In the genomic region with DNA sequence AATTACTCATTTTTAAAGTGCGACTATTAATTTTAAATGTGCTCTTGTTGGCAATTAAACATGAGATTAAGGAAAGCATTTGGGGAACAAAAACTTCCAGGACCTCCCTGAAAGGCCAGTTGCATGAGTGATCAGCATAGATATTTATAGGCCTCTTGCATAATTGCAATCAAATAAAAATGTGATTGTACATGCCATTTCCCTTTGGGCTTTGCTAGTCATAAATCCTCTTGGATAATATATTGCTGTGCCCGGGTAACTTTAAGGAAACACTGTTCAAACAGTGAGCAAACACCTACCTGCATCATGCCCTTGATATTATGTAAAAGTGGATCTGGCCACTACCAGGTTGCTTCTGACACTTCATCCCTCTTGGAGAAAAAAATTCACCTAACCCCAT, we compare ENCODE assay signal across 26 cellular contexts.
"Had no signal": no experiment of that assay in that cellular context is flagged by ENCODE, and none has a peak within 500 bp of the region (broad histone marks: within the 10 kb centered on the region; RNA-seq: fewer than 3 reads in every experiment).

No MANE protein-coding gene starts in this region.

- H3K9me3 Mint-ChIP-seq: activated B cell treated with CpG ODN at 0.5 μM for 24 hours; activated CD8-positive, alpha-beta T cell treated with anti-CD3 and anti-CD28 coated beads for 36 hours; activated naive CD4-positive, alpha-beta T cell treated with anti-CD3 and anti-CD28 coated beads, Interleukin-2, amount 50 U/mL, for 24 hours; activated naive CD8-positive, alpha-beta T cell treated with anti-CD3 and anti-CD28 coated beads, Interleukin-2, amount 50 U/mL, for 24 hours; activated T-cell treated with anti-CD3 and anti-CD28 coated beads, Interleukin-2, amount 50 U/mL, for 4 hours; activated T-helper 17 cell treated with anti-CD3 and anti-CD28 coated beads, Interleukin-2, amount 50 U/mL, for 72 hours; central memory CD8-positive, alpha-beta T cell; dendritic cell treated with granulocyte-macrophage colony-stimulating factor and Interleukin-4, amounts not matched to agents 40 ng/mL and 50 ng/mL, for 4 days; naive B cell; neural progenitor cell had no signal

- H3K4me2 ChIP-seq: neural progenitor cell, smooth muscle cell had no signal

- H2AFZ ChIP-seq: parathyroid adenoma had no signal

- H3K36me3 ChIP-seq: heart right ventricle, left ventricle myocardium inferior, neural progenitor cell, right atrium auricular region, tibial nerve had no signal

- DNase-seq: activated B cell treated with CpG ODN at 0.5 μM for 24 hours; activated CD4-positive, alpha-beta T cell treated with anti-CD3 and anti-CD28 coated beads, Interleukin-2, amount 50 U/mL, for 1 hour; activated CD8-positive, alpha-beta T cell treated with anti-CD3 and anti-CD28 coated beads for 36 hours; activated naive CD8-positive, alpha-beta T cell treated with anti-CD3 and anti-CD28 coated beads, Interleukin-2, amount 50 U/mL, for 24 hours; activated T-cell treated with anti-CD3 and anti-CD28 coated beads, Interleukin-2, amount 50 U/mL, for 4 hours; amygdala; foreskin fibroblast; heart right ventricle; left ventricle myocardium inferior; naive B cell; occipital lobe; psoas muscle; stimulated activated CD4-positive, alpha-beta T cell treated with anti-CD3 and anti-CD28 coated beads, Interleukin-15, amount 100 ng/mL, for 24 hours; stimulated activated CD4-positive, alpha-beta T cell treated with anti-CD3 and anti-CD28 coated beads, Interleukin-2, amount 100 ng/mL, for 24 hours; stimulated activated naive CD4-positive, alpha-beta T cell; T-helper 2 cell had no signal

- H3K27me3 ChIP-seq: neural progenitor cell, right atrium auricular region, tibial nerve had no signal

- H3K4me3 Mint-ChIP-seq: activated B cell treated with CpG ODN at 0.5 μM for 24 hours; activated CD8-positive, alpha-beta T cell treated with anti-CD3 and anti-CD28 coated beads for 36 hours; activated naive CD4-positive, alpha-beta T cell treated with anti-CD3 and anti-CD28 coated beads, Interleukin-2, amount 50 U/mL, for 24 hours; activated naive CD8-positive, alpha-beta T cell treated with anti-CD3 and anti-CD28 coated beads, Interleukin-2, amount 50 U/mL, for 24 hours; activated T-cell treated with anti-CD3 and anti-CD28 coated beads, Interleukin-2, amount 50 U/mL, for 4 hours; activated T-helper 17 cell treated with anti-CD3 and anti-CD28 coated beads, Interleukin-2, amount 50 U/mL, for 72 hours; central memory CD8-positive, alpha-beta T cell; dendritic cell treated with granulocyte-macrophage colony-stimulating factor and Interleukin-4, amounts not matched to agents 40 ng/mL and 50 ng/mL, for 4 days; naive B cell; neural progenitor cell had no signal

- H3K27ac Mint-ChIP-seq: activated B cell treated with CpG ODN at 0.5 μM for 24 hours; activated CD8-positive, alpha-beta T cell treated with anti-CD3 and anti-CD28 coated beads for 36 hours; activated naive CD4-positive, alpha-beta T cell treated with anti-CD3 and anti-CD28 coated beads, Interleukin-2, amount 50 U/mL, for 24 hours; activated naive CD8-positive, alpha-beta T cell treated with anti-CD3 and anti-CD28 coated beads, Interleukin-2, amount 50 U/mL, for 24 hours; activated T-helper 17 cell treated with anti-CD3 and anti-CD28 coated beads, Interleukin-2, amount 50 U/mL, for 72 hours; dendritic cell treated with granulocyte-macrophage colony-stimulating factor and Interleukin-4, amounts not matched to agents 40 ng/mL and 50 ng/mL, for 4 days; neural progenitor cell had no signal

- H3K36me3 Mint-ChIP-seq: neural progenitor cell had no signal

- H3K4me3 ChIP-seq: heart right ventricle, left ventricle myocardium inferior, lung, neural progenitor cell, psoas muscle, right atrium auricular region, smooth muscle cell, tibial nerve had no signal

- H3K27me3 Mint-ChIP-seq: activated B cell treated with CpG ODN at 0.5 μM for 24 hours; activated CD8-positive, alpha-beta T cell treated with anti-CD3 and anti-CD28 coated beads for 36 hours; activated naive CD4-positive, alpha-beta T cell treated with anti-CD3 and anti-CD28 coated beads, Interleukin-2, amount 50 U/mL, for 24 hours; activated naive CD8-positive, alpha-beta T cell treated with anti-CD3 and anti-CD28 coated beads, Interleukin-2, amount 50 U/mL, for 24 hours; activated T-helper 17 cell treated with anti-CD3 and anti-CD28 coated beads, Interleukin-2, amount 50 U/mL, for 72 hours; central memory CD8-positive, alpha-beta T cell; dendritic cell treated with granulocyte-macrophage colony-stimulating factor and Interleukin-4, amounts not matched to agents 40 ng/mL and 50 ng/mL, for 4 days; naive B cell had no signal

- H3K79me2 ChIP-seq: parathyroid adenoma had no signal

- H3K4me1 ChIP-seq: heart right ventricle, left ventricle myocardium inferior, parathyroid adenoma, psoas muscle, right atrium auricular region, tibial nerve had no signal

- H3K27ac ChIP-seq: heart right ventricle, left ventricle myocardium inferior, neural progenitor cell, parathyroid adenoma, psoas muscle, right atrium auricular region, tibial nerve had no signal

- ATAC-seq: activated CD8-positive, alpha-beta T cell treated with anti-CD3 and anti-CD28 coated beads for 36 hours; activated naive CD8-positive, alpha-beta T cell treated with anti-CD3 and anti-CD28 coated beads, Interleukin-2, amount 50 U/mL, for 24 hours; activated T-cell treated with anti-CD3 and anti-CD28 coated beads, Interleukin-2, amount 50 U/mL, for 4 hours; activated T-helper 17 cell treated with anti-CD3 and anti-CD28 coated beads, Interleukin-2, amount 50 U/mL, for 72 hours; heart right ventricle; psoas muscle had no signal

- H3K9ac ChIP-seq: neural progenitor cell, parathyroid adenoma had no signal

- H3K4me1 Mint-ChIP-seq: activated B cell treated with CpG ODN at 0.5 μM for 24 hours; activated naive CD4-positive, alpha-beta T cell treated with anti-CD3 and anti-CD28 coated beads, Interleukin-2, amount 50 U/mL, for 24 hours; activated naive CD8-positive, alpha-beta T cell treated with anti-CD3 and anti-CD28 coated beads, Interleukin-2, amount 50 U/mL, for 24 hours; activated T-helper 17 cell treated with anti-CD3 and anti-CD28 coated beads, Interleukin-2, amount 50 U/mL, for 72 hours; central memory CD8-positive, alpha-beta T cell; neural progenitor cell had no signal

- H3K9me3 ChIP-seq: heart right ventricle, left ventricle myocardium inferior, psoas muscle, right atrium auricular region, tibial nerve had no signal
